Comparison of ENCODE assay signal across 11 cellular contexts in genomic region chr16:84928679-84929420, GRCh38.
DNase-seq lines count a peak whose midpoint lies in the region; ATAC-seq and TF ChIP-seq lines count a peak whose summit lies in the region.
"Had no signal": no experiment of that assay in that cellular context is flagged by ENCODE, and none has a peak within 500 bp of the region (broad histone marks: within the 10 kb centered on the region; RNA-seq: fewer than 3 reads in every experiment).

No MANE protein-coding gene starts in this region.

- H3K27me3 ChIP-seq in heart right ventricle (no peaks in the 10 kb centered on the region), psoas muscle (ENCODE audit: insufficient read depth in 3 of 3, low read length in 2 of 3) (no peaks in the 10 kb centered on the region), HAP-1 (ENCODE audit: low read depth) (no peaks in the 10 kb centered on the region)

- DNase-seq in AG10803 (ENCODE audit: low read depth) (peak; percentile 49), RPMI7951 (ENCODE audit: low read depth) (peak; percentile 29), heart right ventricle (peak; percentile 61 to 78), psoas muscle (peak; percentile 87 to 92), NCI-H774 (lab: John Stamatoyannopoulos, UW) (no peak), HAP-1 (ENCODE audit: low spot score in 2 of 2) (no peak)
- DNase-seq in activated T-helper 1 cell treated with anti-CD3 and anti-CD28 coated beads, Interleukin-12 subunit alpha, Interleukin-12 subunit beta, Interleukin-2, Interleukin-4 antibody, amounts not matched to agents 30 ng/mL and 10 ng/mL and 1 ng/mL, durations not matched to agents 14 hours and 24 hours and 36 hours (ENCODE audit: low spot score): no peak
- DNase-seq: activated CD8-positive, alpha-beta memory T cell treated with anti-CD3 and anti-CD28 coated beads for 24 hours; amniotic stem cell had no signal

- intact Hi-C loops in heart right ventricle (cut with DNase I): loop anchor here in 4 of 10 donors (5.0 kb wide), 2 partner anchors 33 to 43 kb away; no protein-coding TSS in a partner anchor
- intact Hi-C loops in psoas muscle (cut with DNase I): loop anchor here in 1 of 2 donors (5.0 kb wide), 1 partner anchor 43 kb away; no protein-coding TSS in a partner anchor
- intact Hi-C loops in activated T-helper 1 cell treated with anti-CD3 and anti-CD28 coated beads, Interleukin-12 subunit alpha, Interleukin-12 subunit beta, Interleukin-2, Interleukin-4 antibody, amounts not matched to agents 30 ng/mL and 10 ng/mL and 1 ng/mL, durations not matched to agents 14 hours and 24 hours and 36 hours (cut with micrococcal nuclease): no loop called here

- no peaks in the 10 kb centered on the region for H3K9me3 Mint-ChIP-seq in activated T-helper 1 cell treated with anti-CD3 and anti-CD28 coated beads, Interleukin-12 subunit alpha, Interleukin-12 subunit beta, Interleukin-2, Interleukin-4 antibody, amounts not matched to agents 30 ng/mL and 10 ng/mL and 1 ng/mL, durations not matched to agents 14 hours and 24 hours and 36 hours

- ATAC-seq in heart right ventricle (peak; percentile 42 to 73 (median 62)), psoas muscle (peak in 3 of 4 donors; percentile 42 to 61 (median 54)), SK-N-SH treated with all-trans-retinoic acid at 6 μM for 48 hours (no peak)
- ATAC-seq: HCT116 had no signal

- H3K27me3 Mint-ChIP-seq in activated T-helper 1 cell treated with anti-CD3 and anti-CD28 coated beads, Interleukin-12 subunit alpha, Interleukin-12 subunit beta, Interleukin-2, Interleukin-4 antibody, amounts not matched to agents 30 ng/mL and 10 ng/mL and 1 ng/mL, durations not matched to agents 14 hours and 24 hours and 36 hours (ENCODE audit: insufficient read depth): peaks cover 7% of the 10 kb centered on the region

- H3K4me3 Mint-ChIP-seq in activated T-helper 1 cell treated with anti-CD3 and anti-CD28 coated beads, Interleukin-12 subunit alpha, Interleukin-12 subunit beta, Interleukin-2, Interleukin-4 antibody, amounts not matched to agents 30 ng/mL and 10 ng/mL and 1 ng/mL, durations not matched to agents 14 hours and 24 hours and 36 hours: no peak overlapping the region

- H3K36me3 ChIP-seq in heart right ventricle (no peaks in the 10 kb centered on the region), psoas muscle (ENCODE audit: insufficient read depth in 1 of 2, low read depth in 1 of 2) (no peaks in the 10 kb centered on the region), HAP-1 (replicated peaks) (no peaks in the 10 kb centered on the region)

- H3K9me3 ChIP-seq in heart right ventricle (peaks cover 0 to 3% (median 0%) of the 10 kb centered on the region in 11 donors), psoas muscle (no peaks in the 10 kb centered on the region), HAP-1 (no peaks in the 10 kb centered on the region)

- no peaks in the 10 kb centered on the region for H3K36me3 Mint-ChIP-seq in activated T-helper 1 cell treated with anti-CD3 and anti-CD28 coated beads, Interleukin-12 subunit alpha, Interleukin-12 subunit beta, Interleukin-2, Interleukin-4 antibody, amounts not matched to agents 30 ng/mL and 10 ng/mL and 1 ng/mL, durations not matched to agents 14 hours and 24 hours and 36 hours (ENCODE audit: low read depth)

- no peak overlapping the region for H3K27ac Mint-ChIP-seq in activated T-helper 1 cell treated with anti-CD3 and anti-CD28 coated beads, Interleukin-12 subunit alpha, Interleukin-12 subunit beta, Interleukin-2, Interleukin-4 antibody, amounts not matched to agents 30 ng/mL and 10 ng/mL and 1 ng/mL, durations not matched to agents 14 hours and 24 hours and 36 hours

- H3K4me3 ChIP-seq in AG10803 (ENCODE audit: low read length) (no peak overlapping the region), heart right ventricle (no peak overlapping the region), psoas muscle (no peak overlapping the region), HAP-1 (no peak overlapping the region)

- no peaks in the 10 kb centered on the region for H3K4me1 Mint-ChIP-seq in activated T-helper 1 cell treated with anti-CD3 and anti-CD28 coated beads, Interleukin-12 subunit alpha, Interleukin-12 subunit beta, Interleukin-2, Interleukin-4 antibody, amounts not matched to agents 30 ng/mL and 10 ng/mL and 1 ng/mL, durations not matched to agents 14 hours and 24 hours and 36 hours (ENCODE audit: low read depth)

- peaks cover 8 to 63% (median 38%) of the 10 kb centered on the region in 9 donors for H3K4me1 ChIP-seq in heart right ventricle
- H3K4me1 ChIP-seq in psoas muscle: peaks cover 16% of the 10 kb centered on the region
- no peaks in the 10 kb centered on the region for H3K4me1 ChIP-seq in HAP-1

- 37 to 42% methylated on average over 16 of the region's 16 CpGs for WGBS in heart right ventricle, 2 donors
- 25 to 44% (median 26%) methylated on average over 16 of the region's 16 CpGs for WGBS in psoas muscle, 3 donors

- in situ Hi-C loops in HAP-1 (cut with MboI; ENCODE audit: low sequenced_read_pairs): no loop called here

- no peak for TF ChIP-seq CTCF in AG10803 (conservative IDR thresholded peaks at IDR 0.05; ENCODE audit: low read length)
- TF ChIP-seq CTCF in heart right ventricle (IDR thresholded peaks at IDR 0.05): peak in 2 of 9 donors; percentile 4 to 5
- TF ChIP-seq CTCF in psoas muscle (IDR thresholded peaks at IDR 0.05): no peak

- H3K27ac ChIP-seq in heart right ventricle: peak overlapping the region in 9 of 10 donors; percentile 45 to 86 (median 71)
- no peak overlapping the region for H3K27ac ChIP-seq in psoas muscle

TF ChIP-seq in SK-N-SH treated with all-trans-retinoic acid at 6 μM for 48 hours, 23 proteins besides CTCF, POLR2A, EP300 and RAD21:
- TF ChIP-seq CSDC2 (CRISPR knock-in tag; IDR thresholded peaks at IDR 0.05) (no peak), GLIS3 (CRISPR knock-in tag; IDR thresholded peaks at IDR 0.05) (no peak), OSR1 (CRISPR knock-in tag; IDR thresholded peaks at IDR 0.05) (no peak), ZNF70 (CRISPR knock-in tag; IDR thresholded peaks at IDR 0.05) (no peak), ZFP3 (CRISPR knock-in tag; IDR thresholded peaks at IDR 0.05) (no peak), CSRNP3 (CRISPR knock-in tag; IDR thresholded peaks at IDR 0.05) (no peak), ZNF8 (CRISPR knock-in tag; IDR thresholded peaks at IDR 0.05) (no peak)
- TF ChIP-seq, protein P1, sequence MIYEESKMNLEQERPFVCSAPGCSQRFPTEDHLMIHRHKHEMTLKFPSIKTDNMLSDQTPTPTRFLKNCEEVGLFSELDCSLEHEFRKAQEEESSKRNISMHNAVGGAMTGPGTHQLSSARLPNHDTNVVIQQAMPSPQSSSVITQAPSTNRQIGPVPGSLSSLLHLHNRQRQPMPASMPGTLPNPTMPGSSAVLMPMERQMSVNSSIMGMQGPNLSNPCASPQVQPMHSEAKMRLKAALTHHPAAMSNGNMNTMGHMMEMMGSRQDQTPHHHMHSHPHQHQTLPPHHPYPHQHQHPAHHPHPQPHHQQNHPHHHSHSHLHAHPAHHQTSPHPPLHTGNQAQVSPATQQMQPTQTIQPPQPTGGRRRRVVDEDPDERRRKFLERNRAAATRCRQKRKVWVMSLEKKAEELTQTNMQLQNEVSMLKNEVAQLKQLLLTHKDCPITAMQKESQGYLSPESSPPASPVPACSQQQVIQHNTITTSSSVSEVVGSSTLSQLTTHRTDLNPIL (CRISPR knock-in tag; IDR thresholded peaks at IDR 0.05; ENCODE audit: low read depth): no peak

Comparison
In these comparisons a context has a peak if more than half of its experiments do, and no peak if none do; other contexts are left out.
1. DNase-seq: peak in AG10803 (single experiment), RPMI7951 (single experiment), heart right ventricle (2 of 2) and psoas muscle (2 of 2); none in NCI-H774 (single experiment), HAP-1 (0 of 2) and activated T-helper 1 cell treated with anti-CD3 and anti-CD28 coated beads, Interleukin-12 subunit alpha, Interleukin-12 subunit beta, Interleukin-2, Interleukin-4 antibody, amounts not matched to agents 30 ng/mL and 10 ng/mL and 1 ng/mL, durations not matched to agents 14 hours and 24 hours and 36 hours (single experiment).